ENCODE assay signal across 16 cellular contexts in genomic region chr1:229012823-229013222, GRCh38.
DNase-seq lines count a peak whose midpoint lies in the region; ATAC-seq and TF ChIP-seq lines count a peak whose summit lies in the region.
"Had no signal": no experiment of that assay in that cellular context is flagged by ENCODE, and none has a peak within 500 bp of the region (broad histone marks: within the 10 kb centered on the region; RNA-seq: fewer than 3 reads in every experiment).

No MANE protein-coding gene starts in this region.

- H3K27me3 ChIP-seq in GM23248 (replicated peaks; ENCODE audit: insufficient read depth) (no peaks in the 10 kb centered on the region), H7 (ENCODE audit: control insufficient read depth, insufficient read depth, low read length) (no peaks in the 10 kb centered on the region; the same call in 1 of the 2 replicates)
- H3K27me3 ChIP-seq: BLaER1 had no signal

- H3F3A ChIP-seq in GM23248 (ENCODE audit: insufficient read depth), result no peaks in the 10 kb centered on the region

- WGBS in GM23248 (ENCODE audit: low coverage in 1 of 2, low lambda C conversion rate in 2 of 2, missing lambda C conversion rate in 2 of 2), 2 experiments, result 75 to 80% methylated on average over 2 of the region's 2 CpGs

- H3K36me3 ChIP-seq in GM23248 (ENCODE audit: low read depth), result no peaks in the 10 kb centered on the region
- H3K36me3 ChIP-seq in H7 (replicated peaks; ENCODE audit: control insufficient read depth, insufficient read depth, low read length), result no peaks in the 10 kb centered on the region
- H3K36me3 ChIP-seq: BLaER1 had no signal

- H4K20me1 ChIP-seq in GM23248 (ENCODE audit: insufficient read depth), result no peaks in the 10 kb centered on the region
- H4K20me1 ChIP-seq: BLaER1 had no signal

- TF ChIP-seq CTCF in choroid plexus epithelial cell (conservative IDR thresholded peaks at IDR 0.05; ENCODE audit: low read depth, low read length), result no peak
- TF ChIP-seq CTCF in fibroblast of villous mesenchyme (IDR thresholded peaks at IDR 0.05; ENCODE audit: insufficient read depth, low read depth, low read length), result no peak

- H3K9me2 ChIP-seq in GM23248 (ENCODE audit: insufficient read depth), result no peaks in the 10 kb centered on the region

- no peak overlapping the region for H3K4me2 ChIP-seq in GM23248 (ENCODE audit: unreplicated experiment)
- H3K4me2 ChIP-seq: BLaER1, GM23338 had no signal

- peak; percentile 41 for ATAC-seq in SK-N-SH treated with all-trans-retinoic acid at 6 μM for 48 hours
- no peak for ATAC-seq in GM18870 (IDR thresholded peaks at IDR 0.05; ENCODE audit: unreplicated experiment)
- ATAC-seq: GM23338 had no signal

- H3K79me2 ChIP-seq in GM23248 (ENCODE audit: insufficient read depth), result no peaks in the 10 kb centered on the region

- in situ Hi-C loops in GM23248 (cut with MboI), result no loop called here

- no peak overlapping the region for H3K4me3 ChIP-seq in GM23248
- H3K4me3 ChIP-seq in choroid plexus epithelial cell (ENCODE audit: low read depth, low read length), result no peak overlapping the region
- H3K4me3 ChIP-seq in fibroblast of villous mesenchyme (ENCODE audit: low read depth, low read length), result no peak overlapping the region
- no peak overlapping the region for H3K4me3 ChIP-seq in H7 (ENCODE audit: insufficient read depth, low read depth, low read length)
- H3K4me3 ChIP-seq: BLaER1, GM23338 had no signal

- no peak overlapping the region for H3K27ac ChIP-seq in GM23248
- H3K27ac ChIP-seq: BLaER1 had no signal

- H3K9me3 ChIP-seq in GM23248 (ENCODE audit: low read depth), result no peaks in the 10 kb centered on the region
- H3K9me3 ChIP-seq: BLaER1, Caco-2 had no signal

- H3K9ac ChIP-seq in GM23248, result no peak overlapping the region
- H3K9ac ChIP-seq: BLaER1 had no signal

- no peaks in the 10 kb centered on the region for H3K4me1 ChIP-seq in GM23248 (ENCODE audit: insufficient read depth)
- H3K4me1 ChIP-seq: BLaER1 had no signal

- no peak overlapping the region for H2AFZ ChIP-seq in GM23248
- H2AFZ ChIP-seq: GM23338 had no signal

- DNase-seq in GM23248 (peak; percentile 12), choroid plexus epithelial cell (ENCODE audit: low read depth) (peak; percentile 27), fibroblast of villous mesenchyme (ENCODE audit: low read depth) (peak; percentile 45), DMS 273 (lab: John Stamatoyannopoulos, UW; ENCODE audit: unreplicated experiment) (no peak), H7 (no peak), NCI-H146 (lab: John Stamatoyannopoulos, UW) (no peak)
- DNase-seq: 8988T; AML-193; Caco-2; CD8-positive, alpha-beta memory T cell; DMS 273 treated with DMSO at 0.1 percent for 48 hours; H9 had no signal

TF ChIP-seq in SK-N-SH treated with all-trans-retinoic acid at 6 μM for 48 hours, 23 proteins besides CTCF, POLR2A, EP300 and RAD21:
- TF ChIP-seq CSRNP3 (CRISPR knock-in tag; IDR thresholded peaks at IDR 0.05) (no peak), CSDC2 (CRISPR knock-in tag; IDR thresholded peaks at IDR 0.05) (no peak), TCF4 (CRISPR knock-in tag; IDR thresholded peaks at IDR 0.05; ENCODE audit: borderline replicate concordance) (no peak), ZFP30 (CRISPR knock-in tag; IDR thresholded peaks at IDR 0.05) (no peak), PPARA (CRISPR knock-in tag; IDR thresholded peaks at IDR 0.05; ENCODE audit: borderline replicate concordance) (no peak)

Comparison
In these comparisons a context has a peak if more than half of its experiments do, and no peak if none do; other contexts are left out.
1. DNase-seq: peak in GM23248 (single experiment), choroid plexus epithelial cell (single experiment) and fibroblast of villous mesenchyme (single experiment); none in DMS 273 (single experiment), H7 (single experiment) and NCI-H146 (single experiment).